ENCODE assay signal across 10 cellular contexts in genomic region chr2:78506301-78506700, GRCh38.
"Had no signal": no experiment of that assay in that cellular context is flagged by ENCODE, and none has a peak within 500 bp of the region (broad histone marks: within the 10 kb centered on the region; RNA-seq: fewer than 3 reads in every experiment).

No MANE protein-coding gene starts in this region.

- H3K4me2 ChIP-seq: KMS-11 had no signal

- H3K4me1 Mint-ChIP-seq: H9 had no signal

- H3K27ac Mint-ChIP-seq: H9, HFFc6 had no signal

- H3K4me3 ChIP-seq: GM23248 had no signal

- H3K27ac ChIP-seq: GM23248, HL-60, KMS-11 had no signal

- DNase-seq: GM23248, GOT3, H9, HCEC 1CT, HFFc6, IMR-90, KBM-7 had no signal

- H3K4me3 Mint-ChIP-seq: H9, HFFc6 had no signal

- H3K9ac ChIP-seq: GM23248, KMS-11 had no signal

- FAIRE-seq: H54 had no signal

- H2AFZ ChIP-seq: GM23248 had no signal
